1 cellular context compared by ENCODE assay signal in genomic region chr2:152421521-152422367, GRCh38.
TF ChIP-seq lines count a peak whose summit lies in the region.

No MANE protein-coding gene starts in this region.

TF ChIP-seq in SK-N-SH, 30 proteins besides CTCF, POLR2A, EP300 and RAD21 (continued from another document):
- TF ChIP-seq ZBTB33 (IDR thresholded peaks at IDR 0.05; ENCODE audit: borderline replicate concordance, low read depth) (peak; percentile 54; the same call in 1 of the 2 replicates), RXRA (IDR thresholded peaks at IDR 0.05; ENCODE audit: borderline replicate concordance, low read depth) (peak; percentile 53; the same call in 1 of the 2 replicates), NFIC (IDR thresholded peaks at IDR 0.05; ENCODE audit: borderline replicate concordance) (peak; percentile 93), MEF2A (IDR thresholded peaks at IDR 0.05; ENCODE audit: borderline replicate concordance, low read depth) (peak; percentile 65; the same call in 1 of the 2 replicates), FOXJ3 (CRISPR knock-in tag; IDR thresholded peaks at IDR 0.05) (no peak), FOSL2 (IDR thresholded peaks at IDR 0.05; ENCODE audit: borderline replicate concordance, low read depth) (peak; percentile 97), PBX3 (IDR thresholded peaks at IDR 0.05) (peak; percentile 77), TEAD4 (IDR thresholded peaks at IDR 0.05; ENCODE audit: borderline replicate concordance, insufficient read depth) (peak; percentile 78), SIN3A (IDR thresholded peaks at IDR 0.05; ENCODE audit: borderline replicate concordance, low read depth, low read length) (peak; percentile 68; the same call in 1 of the 2 replicates), JUND (IDR thresholded peaks at IDR 0.05) (peak; percentile 93), ELF1 (IDR thresholded peaks at IDR 0.05) (0 out of 2 replicates have a peak, but pooled peaks have one; percentile 20), RFX5 (IDR thresholded peaks at IDR 0.05; ENCODE audit: low read length) (no peak), USF1 (IDR thresholded peaks at IDR 0.05; ENCODE audit: borderline replicate concordance, low read depth) (peak; percentile 65; the same call in 1 of the 2 replicates)
